Comparison of ENCODE assay signal across 1 cellular context in the genomic region with DNA sequence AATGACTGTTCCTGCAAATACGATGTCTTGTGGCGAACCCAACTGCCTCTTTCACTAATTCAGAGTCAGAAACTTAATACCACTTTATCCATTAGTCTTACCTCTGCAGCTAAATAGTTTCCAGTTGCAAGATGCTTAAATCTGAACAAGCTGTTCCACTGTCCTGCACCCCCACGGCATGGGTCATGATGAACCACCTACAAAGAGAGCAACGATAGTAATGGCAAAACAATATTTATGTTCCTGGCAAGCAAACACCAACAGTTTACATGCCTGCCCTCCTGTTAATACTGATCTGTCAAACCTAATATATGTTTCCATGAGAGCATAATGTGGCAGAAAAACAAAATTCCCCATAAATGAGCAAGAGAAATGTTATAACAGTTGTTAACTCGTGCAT.
TF ChIP-seq lines count a peak whose summit lies in the region.

No MANE protein-coding gene starts in this region.

TF ChIP-seq in SK-N-SH, 30 proteins besides CTCF, POLR2A, EP300 and RAD21 (continued from another document):
- TF ChIP-seq PBX3 (IDR thresholded peaks at IDR 0.05) = no peak
- TF ChIP-seq JUND (IDR thresholded peaks at IDR 0.05) = no peak
- TF ChIP-seq, protein P1, sequence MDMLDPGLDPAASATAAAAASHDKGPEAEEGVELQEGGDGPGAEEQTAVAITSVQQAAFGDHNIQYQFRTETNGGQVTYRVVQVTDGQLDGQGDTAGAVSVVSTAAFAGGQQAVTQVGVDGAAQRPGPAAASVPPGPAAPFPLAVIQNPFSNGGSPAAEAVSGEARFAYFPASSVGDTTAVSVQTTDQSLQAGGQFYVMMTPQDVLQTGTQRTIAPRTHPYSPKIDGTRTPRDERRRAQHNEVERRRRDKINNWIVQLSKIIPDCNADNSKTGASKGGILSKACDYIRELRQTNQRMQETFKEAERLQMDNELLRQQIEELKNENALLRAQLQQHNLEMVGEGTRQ (IDR thresholded peaks at IDR 0.05; ENCODE audit: borderline replicate concordance, low read depth, low read length) = no peak
- TF ChIP-seq NRF1 (IDR thresholded peaks at IDR 0.05; ENCODE audit: low read depth, low read length) = no peak
- no peak for TF ChIP-seq ELF1 (IDR thresholded peaks at IDR 0.05)
- TF ChIP-seq, protein P2, sequence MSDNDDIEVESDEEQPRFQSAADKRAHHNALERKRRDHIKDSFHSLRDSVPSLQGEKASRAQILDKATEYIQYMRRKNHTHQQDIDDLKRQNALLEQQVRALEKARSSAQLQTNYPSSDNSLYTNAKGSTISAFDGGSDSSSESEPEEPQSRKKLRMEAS (IDR thresholded peaks at IDR 0.05; ENCODE audit: low read depth) = no peak
- TF ChIP-seq RFX5 (IDR thresholded peaks at IDR 0.05; ENCODE audit: low read length) = no peak
TF ChIP-seq in SK-N-SH: peak in this region for 0.
